ENCODE assay signal across 25 cellular contexts in the genomic region with DNA sequence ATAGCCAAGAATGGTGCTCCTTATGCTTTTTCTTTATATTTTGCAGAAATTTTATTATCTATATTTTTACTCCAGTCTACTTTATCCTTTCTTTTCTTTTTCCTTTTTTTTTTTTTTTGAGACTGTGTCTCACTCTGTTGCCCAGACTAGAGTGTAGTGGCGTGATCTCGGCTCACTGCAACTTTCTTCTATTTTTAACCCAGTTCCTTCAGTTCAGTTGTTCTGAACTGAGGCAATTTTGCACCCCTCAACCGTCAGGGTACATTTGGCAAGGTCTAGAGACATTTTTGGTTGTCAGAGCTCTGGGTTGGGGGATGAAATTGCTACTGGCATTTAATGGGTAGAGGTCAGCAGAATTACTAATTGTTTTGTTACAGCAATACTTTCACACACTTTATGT.
DNase-seq lines count a peak whose midpoint lies in the region; ATAC-seq, FAIRE-seq and TF ChIP-seq lines count a peak whose summit lies in the region.
"Had no signal": no experiment of that assay in that cellular context is flagged by ENCODE, and none has a peak within 500 bp of the region (broad histone marks: within the 10 kb centered on the region; RNA-seq: fewer than 3 reads in every experiment).

No MANE protein-coding gene starts in this region.

- no peaks in the 10 kb centered on the region for H3K9me2 ChIP-seq in GM23248 (ENCODE audit: insufficient read depth)

- no peak overlapping the region for H3K4me3 Mint-ChIP-seq in mesothelial cell of epicardium
- H3K4me3 Mint-ChIP-seq: activated CD4-positive, alpha-beta T cell treated with anti-CD3 and anti-CD28 coated beads, Interleukin-2, amount 10 ng/mL, durations not matched to agents 7 days and 5 days had no signal

- no peak for TF ChIP-seq RAD21 in GM12878 (IDR thresholded peaks at IDR 0.05; ENCODE audit: insufficient read depth, low read depth, low read length)

- H3K79me2 ChIP-seq in GM23248 (ENCODE audit: insufficient read depth) (peaks cover 84% of the 10 kb centered on the region), GM12878 (ENCODE audit: control insufficient read depth, insufficient read depth, low read length) (peaks cover 41% of the 10 kb centered on the region)

- no peak overlapping the region for H3K4me3 ChIP-seq in BLaER1
- no peak overlapping the region for H3K4me3 ChIP-seq in GM23248
- no peak overlapping the region for H3K4me3 ChIP-seq in GM12878
- no peak overlapping the region for H3K4me3 ChIP-seq in colonic mucosa
- H3K4me3 ChIP-seq: body of pancreas, SK-N-MC, vagina had no signal

- H3K36me3 ChIP-seq in BLaER1 = peaks cover 41% of the 10 kb centered on the region
- no peaks in the 10 kb centered on the region for H3K36me3 ChIP-seq in GM23248 (ENCODE audit: low read depth)
- peaks cover 0 to 3% of the 10 kb centered on the region in 2 experiments; a peak in 1 of 4 replicates for H3K36me3 ChIP-seq in GM12878 (ENCODE audit: control insufficient read depth in 2 of 2, insufficient read depth in 2 of 2, low read length in 1 of 2)
- no peaks in the 10 kb centered on the region for H3K36me3 ChIP-seq in colonic mucosa
- H3K36me3 ChIP-seq: vagina had no signal

- POLR2A ChIA-PET in GM12878 (lab: Charles Lee) = interaction anchor here (0.8 to 1.7 kb wide), 3 partner anchors 37 to 73 kb away, joined by 3 to 5 read pairs (median 3); no protein-coding TSS in a partner anchor

- WGBS in GM23248 (ENCODE audit: low coverage in 1 of 2, low lambda C conversion rate in 2 of 2, missing lambda C conversion rate in 2 of 2), 2 experiments = 71% methylated on average over 3 of the region's 3 CpGs
- WGBS in GM12878 (ENCODE audit: insufficient coverage, insufficient replicate concordance, low lambda C conversion rate, missing lambda C conversion rate) = 42% methylated on average over 3 of the region's 3 CpGs

- H3F3A ChIP-seq in GM23248 (ENCODE audit: insufficient read depth) = peaks cover 44% of the 10 kb centered on the region

- SMC1A ChIA-PET in GM12878 (lab: Charles Lee; ENCODE audit: uncharacterized antibody, unreplicated experiment) = interaction anchor here (0.8 to 3.1 kb wide), 8 partner anchors 12 to 73 kb away, joined by 3 to 16 read pairs (median 3); no protein-coding TSS in a partner anchor

- no peaks in the 10 kb centered on the region for H3K36me3 Mint-ChIP-seq in mesothelial cell of epicardium

- in situ Hi-C loops in GM23248 (cut with MboI) = no loop called here
- in situ Hi-C loops in GM12878 (cut with MboI) = no loop called here

- H3K4me1 ChIP-seq in BLaER1 (peaks cover 20% of the 10 kb centered on the region), GM23248 (ENCODE audit: insufficient read depth) (peaks cover 36% of the 10 kb centered on the region), GM12878 (ENCODE audit: control insufficient read depth, insufficient read depth, low read length) (peaks cover 17% of the 10 kb centered on the region), colonic mucosa (no peaks in the 10 kb centered on the region)

- no peak for DNase-seq in GM23248
- DNase-seq in GM12878 (ENCODE audit: low read depth, low spot score) = no peak
- no peak for DNase-seq in mesothelial cell of epicardium (ENCODE audit: low spot score in 2 of 2, unreplicated experiment in 2 of 2)
- DNase-seq in colonic mucosa = no peak
- DNase-seq in activated CD4-positive, alpha-beta T cell treated with anti-CD3 and anti-CD28 coated beads, Interleukin-2, amount 50 U/mL, for 1 hour = no peak
- DNase-seq: activated CD4-positive, alpha-beta T cell treated with anti-CD3 and anti-CD28 coated beads, Interleukin-2, amount 10 ng/mL, durations not matched to agents 7 days and 5 days; glutamatergic neuron; GOT3; Kasumi-1; left cardiac atrium; mesendoderm; naive thymus-derived CD4-positive, alpha-beta T cell; NCI-H1417; NCI-H2081 treated with DMSO at 0.1 percent for 48 hours; NCI-H446 treated with DMSO at 0.1 percent for 48 hours; occipital lobe; right cardiac atrium; substantia nigra; T-helper 2 cell had no signal

- H3K9me3 Mint-ChIP-seq in mesothelial cell of epicardium = no peaks in the 10 kb centered on the region
- H3K9me3 Mint-ChIP-seq: activated CD4-positive, alpha-beta T cell treated with anti-CD3 and anti-CD28 coated beads, Interleukin-2, amount 10 ng/mL, durations not matched to agents 7 days and 5 days had no signal

- peak overlapping the region; percentile 74 for H3K27ac Mint-ChIP-seq in mesothelial cell of epicardium
- H3K27ac Mint-ChIP-seq: activated CD4-positive, alpha-beta T cell treated with anti-CD3 and anti-CD28 coated beads, Interleukin-2, amount 10 ng/mL, durations not matched to agents 7 days and 5 days had no signal

- peaks cover 33% of the 10 kb centered on the region for H3K4me1 Mint-ChIP-seq in mesothelial cell of epicardium

- TF ChIP-seq CTCF in GM12878 (IDR thresholded peaks at IDR 0.05 in 2 of 3, conservative IDR thresholded peaks at IDR 0.05 in 1 of 3; ENCODE audit: control insufficient read depth in 2 of 3, extremely low read depth in 1 of 3, insufficient read depth in 1 of 3, low read depth in 3 of 3, low read length in 3 of 3) (no peak), mesothelial cell of epicardium (IDR thresholded peaks at IDR 0.05; ENCODE audit: unreplicated experiment) (no peak), colonic mucosa (IDR thresholded peaks at IDR 0.05) (no peak)

- ATAC-seq in GM12878 (peak; percentile 47), GM19455 (IDR thresholded peaks at IDR 0.05; ENCODE audit: unreplicated experiment) (no peak)
- ATAC-seq: left cardiac atrium; naive thymus-derived CD4-positive, alpha-beta T cell; right cardiac atrium had no signal

- no TSS peak for BruUV-seq in GM12878 (replicated peaks; lab: Mats Ljungman, UMichigan)

- H2AFZ ChIP-seq in GM23248 (no peak overlapping the region), GM12878 (ENCODE audit: control insufficient read depth, low read depth, low read length) (no peak overlapping the region)

- RAD21 ChIA-PET in GM12878 (lab: Charles Lee; ENCODE audit: unreplicated experiment) = interaction anchor here (0.7 to 3.4 kb wide), 4 partner anchors 17 to 73 kb away, joined by 3 to 14 read pairs (median 4); no protein-coding TSS in a partner anchor

- no peak for TF ChIP-seq POLR2A in GM12878 (IDR thresholded peaks at IDR 0.05; ENCODE audit: low read depth, low read length)

- H3K4me2 ChIP-seq in BLaER1 = peak overlapping the region; percentile 11
- H3K4me2 ChIP-seq in GM23248 (ENCODE audit: unreplicated experiment) = no peak overlapping the region
- H3K4me2 ChIP-seq in GM12878 (ENCODE audit: control insufficient read depth, insufficient read depth) = peak overlapping the region; percentile 84

- CTCF ChIA-PET in GM12878 (lab: Yijun Ruan, JAX) = interaction anchor here (0.9 to 2.2 kb wide), 6 partner anchors 14 to 635 kb away, joined by 3 to 4 read pairs (median 3); no protein-coding TSS in a partner anchor

- no peak overlapping the region for H3K9ac ChIP-seq in BLaER1
- H3K9ac ChIP-seq in GM23248 = no peak overlapping the region
- H3K9ac ChIP-seq in GM12878 (ENCODE audit: control insufficient read depth, insufficient read depth, low read length) = peak overlapping the region; percentile 26; the same call in 1 of the 2 replicates
- H3K9ac ChIP-seq in colonic mucosa (ENCODE audit: low read depth in 2 of 2, low read length in 2 of 2) = no peak overlapping the region

- no peaks in the 10 kb centered on the region for H3K27me3 Mint-ChIP-seq in mesothelial cell of epicardium (ENCODE audit: low read depth)
- H3K27me3 Mint-ChIP-seq: activated CD4-positive, alpha-beta T cell treated with anti-CD3 and anti-CD28 coated beads, Interleukin-2, amount 10 ng/mL, durations not matched to agents 7 days and 5 days; naive thymus-derived CD4-positive, alpha-beta T cell had no signal

- intact Hi-C loops in GM12878 (cut with micrococcal nuclease; ENCODE audit: unreplicated experiment) (no loop called here), colonic mucosa (cut with DNase I) (no loop called here)

- no peak for TF ChIP-seq EP300 in GM12878 (IDR thresholded peaks at IDR 0.05; ENCODE audit: borderline replicate concordance in 1 of 2, control insufficient read depth in 1 of 2, low read depth in 2 of 2, low read length in 2 of 2)

- FAIRE-seq in GM12878 (lab: Jason Lieb, UNC) = no peak
- FAIRE-seq: colon had no signal

- H4K20me1 ChIP-seq in BLaER1 (peaks cover 73% of the 10 kb centered on the region), GM23248 (ENCODE audit: insufficient read depth) (no peaks in the 10 kb centered on the region), GM12878 (ENCODE audit: control insufficient read depth, insufficient read depth) (no peaks in the 10 kb centered on the region)

- no peaks in the 10 kb centered on the region for H3K27me3 ChIP-seq in BLaER1
- no peaks in the 10 kb centered on the region for H3K27me3 ChIP-seq in GM23248 (replicated peaks; ENCODE audit: insufficient read depth)
- H3K27me3 ChIP-seq in GM12878 (replicated peaks in 1 of 2; ENCODE audit: control insufficient read depth in 2 of 2, insufficient read depth in 2 of 2, low read length in 1 of 2) = no peaks in the 10 kb centered on the region
- no peaks in the 10 kb centered on the region for H3K27me3 ChIP-seq in colonic mucosa
- H3K27me3 ChIP-seq: body of pancreas, vagina had no signal

- peaks cover 16% of the 10 kb centered on the region for H3K9me3 ChIP-seq in BLaER1
- H3K9me3 ChIP-seq in GM23248 (ENCODE audit: low read depth) = no peaks in the 10 kb centered on the region
- H3K9me3 ChIP-seq in GM12878 (replicated peaks; ENCODE audit: control insufficient read depth, insufficient read depth, low read length) = peaks cover 3% of the 10 kb centered on the region; the same call in 2 of the 3 replicates
- no peaks in the 10 kb centered on the region for H3K9me3 ChIP-seq in colonic mucosa
- H3K9me3 ChIP-seq: body of pancreas, vagina had no signal

- H3K27ac ChIP-seq in BLaER1 (no peak overlapping the region), GM23248 (peak overlapping the region; percentile 84), GM12878 (ENCODE audit: control insufficient read depth, insufficient read depth) (peak overlapping the region; percentile 70), colonic mucosa (no peak overlapping the region)
- H3K27ac ChIP-seq: vagina had no signal

TF ChIP-seq in GM12878, 131 proteins besides CTCF, POLR2A, EP300 and RAD21:
- TF ChIP-seq SMAD5 (IDR thresholded peaks at IDR 0.05; ENCODE audit: low read depth) = no peak
- TF ChIP-seq HDAC6 (IDR thresholded peaks at IDR 0.05; ENCODE audit: unreplicated experiment) = no peak
- TF ChIP-seq RELA (IDR thresholded peaks at IDR 0.05; ENCODE audit: borderline replicate concordance, partially characterized antibody) = no peak

Comparison
In these comparisons a context has a peak if more than half of its experiments do, and no peak if none do; other contexts are left out.
1. H3K27ac ChIP-seq: peak in GM23248 (single experiment) and GM12878 (single experiment); none in BLaER1 (single experiment) and colonic mucosa (single experiment).